6 cellular contexts compared by ENCODE assay signal in the genomic region with DNA sequence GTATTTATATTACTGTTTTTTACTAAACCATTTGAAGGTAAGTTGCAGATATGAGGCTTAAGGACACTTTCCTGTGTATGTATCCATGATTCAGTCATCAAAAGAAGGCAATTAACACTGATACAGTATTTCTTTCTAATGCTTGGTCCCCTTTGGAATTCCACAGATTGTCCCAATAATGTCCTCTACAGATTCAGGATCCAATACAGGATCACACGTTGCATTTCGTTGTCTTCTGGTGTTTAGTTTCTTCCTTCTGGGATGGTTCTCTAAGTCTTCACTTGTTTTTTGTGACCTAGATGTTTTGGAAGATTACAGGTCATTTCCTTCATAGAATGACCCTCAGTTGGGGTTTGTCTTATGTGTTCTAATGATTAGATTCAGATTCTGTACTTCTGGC.
"Had no signal": no experiment of that assay in that cellular context is flagged by ENCODE, and none has a peak within 500 bp of the region (broad histone marks: within the 10 kb centered on the region; RNA-seq: fewer than 3 reads in every experiment).

No MANE protein-coding gene starts in this region.

- H3K36me3 Mint-ChIP-seq: IgD-negative memory B cell had no signal

- H3K4me1 Mint-ChIP-seq: IgD-negative memory B cell had no signal

- DNase-seq: KBM-7, KG1 had no signal

- H3K27ac ChIP-seq: HL-60 had no signal

- ATAC-seq: HepG2 had no signal

- H3K27ac Mint-ChIP-seq: IgD-negative memory B cell had no signal

- H3K4me3 Mint-ChIP-seq: IgD-negative memory B cell had no signal

- H3K9me3 Mint-ChIP-seq: IgD-negative memory B cell had no signal

- FAIRE-seq: HepG2, HTR-8/SVneo had no signal
